In genomic region chr9:120730661-120731514, GRCh38 we compare ENCODE assay signal across 10 cellular contexts. TPM values are rescaled to one million over a fixed set of nuclear protein-coding genes. Genes with fewer than 3 reads are reported as not detected.
DNase-seq lines count a peak whose midpoint lies in the region; ATAC-seq and TF ChIP-seq lines count a peak whose summit lies in the region.
"Had no signal": no experiment of that assay in that cellular context is flagged by ENCODE, and none has a peak within 500 bp of the region (broad histone marks: within the 10 kb centered on the region; RNA-seq: fewer than 3 reads in every experiment).

No MANE protein-coding gene starts in this region.

- no peaks in the 10 kb centered on the region for H3K36me3 ChIP-seq in breast epithelium
- H3K36me3 ChIP-seq: gastrocnemius medialis had no signal

- no peak for TF ChIP-seq CTCF in MCF 10A (IDR thresholded peaks at IDR 0.05; ENCODE audit: unreplicated experiment)
- TF ChIP-seq CTCF in breast epithelium (IDR thresholded peaks at IDR 0.05) = no peak
- no peak for TF ChIP-seq CTCF in astrocyte of the cerebellum (IDR thresholded peaks at IDR 0.05; ENCODE audit: low read depth, low read length, missing control alignments)

- H3K9me3 ChIP-seq in breast epithelium = no peaks in the 10 kb centered on the region
- H3K9me3 ChIP-seq: gastrocnemius medialis had no signal

- no peak overlapping the region for H3K4me3 Mint-ChIP-seq in MCF 10A (ENCODE audit: unreplicated experiment)
- no peak overlapping the region for H3K4me3 Mint-ChIP-seq in naive thymus-derived CD8-positive, alpha-beta T cell
- H3K4me3 Mint-ChIP-seq: T-helper 1 cell treated with Interleukin-12 subunit alpha and Interleukin-12 subunit beta and Interleukin-4 antibody, amounts not matched to agents 30 μg/mL and 1 μg/mL, for 36 hours had no signal

- intact Hi-C loops in MCF 10A (cut with micrococcal nuclease) = no loop called here
- intact Hi-C loops in breast epithelium (cut with DNase I; ENCODE audit: low total_unique reads) = no loop called here

- CTCF ChIA-PET in MCF 10A (lab: Yijun Ruan, JAX) = interaction anchor here (0.5 to 3.2 kb wide), 10 partner anchors 13 to 1635 kb away, joined by 3 to 20 read pairs (median 4); no protein-coding TSS in a partner anchor

- POLR2A ChIA-PET in MCF 10A (lab: Yijun Ruan, JAX) = interaction anchor here (0.7 to 2.5 kb wide), 10 partner anchors 13 to 113 kb away, joined by 3 to 10 read pairs (median 4); partner anchors contain the start of gene MEGF9
- POLR2A ChIA-PET in naive thymus-derived CD8-positive, alpha-beta T cell (lab: Charles Lee) = no interaction called here

- peak overlapping the region; percentile 27 for H3K27ac Mint-ChIP-seq in MCF 10A (ENCODE audit: low read depth, unreplicated experiment)
- H3K27ac Mint-ChIP-seq in naive thymus-derived CD8-positive, alpha-beta T cell = no peak overlapping the region
- H3K27ac Mint-ChIP-seq: T-helper 1 cell treated with Interleukin-12 subunit alpha and Interleukin-12 subunit beta and Interleukin-4 antibody, amounts not matched to agents 30 μg/mL and 1 μg/mL, for 36 hours had no signal

- H3K4me3 ChIP-seq in breast epithelium (no peak overlapping the region), astrocyte of the cerebellum (ENCODE audit: low read depth, low read length) (no peak overlapping the region)
- H3K4me3 ChIP-seq: gastrocnemius medialis had no signal

- H3K9me3 Mint-ChIP-seq in MCF 10A (ENCODE audit: unreplicated experiment) = no peaks in the 10 kb centered on the region
- no peaks in the 10 kb centered on the region for H3K9me3 Mint-ChIP-seq in naive thymus-derived CD8-positive, alpha-beta T cell
- H3K9me3 Mint-ChIP-seq: T-helper 1 cell treated with Interleukin-12 subunit alpha and Interleukin-12 subunit beta and Interleukin-4 antibody, amounts not matched to agents 30 μg/mL and 1 μg/mL, for 36 hours had no signal

- no peaks in the 10 kb centered on the region for H3K27me3 ChIP-seq in breast epithelium
- H3K27me3 ChIP-seq: gastrocnemius medialis had no signal

- H3K4me1 ChIP-seq in breast epithelium = no peaks in the 10 kb centered on the region
- H3K4me1 ChIP-seq: gastrocnemius medialis had no signal

- TF ChIP-seq POLR2A in breast epithelium (IDR thresholded peaks at IDR 0.05) = no peak

- H3K27me3 Mint-ChIP-seq in MCF 10A (ENCODE audit: insufficient read depth, unreplicated experiment) = no peaks in the 10 kb centered on the region
- no peaks in the 10 kb centered on the region for H3K27me3 Mint-ChIP-seq in naive thymus-derived CD8-positive, alpha-beta T cell

- in situ Hi-C loops in astrocyte of the cerebellum (cut with HindIII; ENCODE audit: low sequenced_read_pairs) = no loop called here

- BruUV-seq in MCF 10A (replicated peaks; lab: Mats Ljungman, UMichigan) = no TSS peak

- no peak overlapping the region for H3K27ac ChIP-seq in breast epithelium
- H3K27ac ChIP-seq: gastrocnemius medialis had no signal

- DNase-seq in MCF 10A (ENCODE audit: unreplicated experiment) = peak; percentile 84
- no peak for DNase-seq in breast epithelium (ENCODE audit: low spot score in 2 of 2)
- peak; percentile 95 for DNase-seq in astrocyte of the cerebellum (ENCODE audit: low read depth)
- DNase-seq in iris pigment epithelial cell (ENCODE audit: low read depth) = peak; percentile 93
- no peak for DNase-seq in naive thymus-derived CD8-positive, alpha-beta T cell
- no peak for DNase-seq in activated naive CD4-positive, alpha-beta T cell treated with anti-CD3 and anti-CD28 coated beads, Interleukin-2, amount 50 U/mL, for 16 hours

- no peak for ATAC-seq in naive thymus-derived CD8-positive, alpha-beta T cell
- ATAC-seq in GM21390 (IDR thresholded peaks at IDR 0.05; ENCODE audit: unreplicated experiment) (no peak), GM21723 (IDR thresholded peaks at IDR 0.05; ENCODE audit: unreplicated experiment) (no peak)

- H3K4me1 Mint-ChIP-seq in MCF 10A (ENCODE audit: insufficient read depth, unreplicated experiment) = peaks cover 22% of the 10 kb centered on the region
- peaks cover 5 to 14% (median 6%) of the 10 kb centered on the region in 4 donors for H3K4me1 Mint-ChIP-seq in naive thymus-derived CD8-positive, alpha-beta T cell

- H3K36me3 Mint-ChIP-seq in MCF 10A (ENCODE audit: insufficient read depth, unreplicated experiment) = no peaks in the 10 kb centered on the region
- H3K36me3 Mint-ChIP-seq in naive thymus-derived CD8-positive, alpha-beta T cell = no peaks in the 10 kb centered on the region

RNA-seq across cellular contexts. Expression of gene MEGF9, which starts 16.6 kb away (rescaled TPM):
- total RNA-seq in MCF 10A (2022) (5.7 and 6.9 TPM in 2 replicates), breast epithelium (10 to 100 TPM; 22.0 to 30.3 (median 27.2) TPM)
- total RNA-seq in naive thymus-derived CD8-positive, alpha-beta T cell = 10 to 100 TPM; 11.1 TPM
- polyA plus RNA-seq in naive thymus-derived CD8-positive, alpha-beta T cell = 1 to 10 TPM; 3.0 to 4.9 (median 4.5) TPM

Comparison
In these comparisons a context has a peak if more than half of its experiments do, and no peak if none do; other contexts are left out.
1. DNase-seq: peak in MCF 10A (single experiment), astrocyte of the cerebellum (single experiment) and iris pigment epithelial cell (single experiment); none in breast epithelium (0 of 2), naive thymus-derived CD8-positive, alpha-beta T cell (0 of 10) and activated naive CD4-positive, alpha-beta T cell treated with anti-CD3 and anti-CD28 coated beads, Interleukin-2, amount 50 U/mL, for 16 hours (single experiment).